ENCODE assay signal across 1 cellular context in genomic region chr17:5373112-5373511, GRCh38.
TF ChIP-seq lines count a peak whose summit lies in the region.

No MANE protein-coding gene starts in this region.

TF ChIP-seq in GM12878, 131 proteins besides CTCF, POLR2A, EP300 and RAD21 (continues in another document):
- TF ChIP-seq CEBPB (IDR thresholded peaks at IDR 0.05; ENCODE audit: borderline replicate concordance in 1 of 2, low read depth in 2 of 2, low read length in 2 of 2) (no peak), TBL1XR1 (IDR thresholded peaks at IDR 0.05; ENCODE audit: low read depth, low read length) (0 out of 2 replicates have a peak, but pooled peaks have one; percentile 37), FOXM1 (IDR thresholded peaks at IDR 0.05; ENCODE audit: low read depth, low read length) (no peak), ESRRA (IDR thresholded peaks at IDR 0.05; ENCODE audit: low read length) (no peak), POLR2AphosphoS5 (IDR thresholded peaks at IDR 0.05; ENCODE audit: low read length) (peak; percentile 55; the same call in 1 of the 2 replicates), BRCA1 (IDR thresholded peaks at IDR 0.05; ENCODE audit: low read depth, low read length) (no peak), IRF5 (IDR thresholded peaks at IDR 0.05; ENCODE audit: borderline replicate concordance) (no peak), MXI1 (IDR thresholded peaks at IDR 0.05; ENCODE audit: low read depth, low read length) (peak; percentile 82), IKZF1 (conservative IDR thresholded peaks at IDR 0.05) (no peak), NFXL1 (IDR thresholded peaks at IDR 0.05; ENCODE audit: borderline replicate concordance) (no peak), CBFB (IDR thresholded peaks at IDR 0.05; ENCODE audit: low read depth) (no peak), SPI1 (IDR thresholded peaks at IDR 0.05; ENCODE audit: borderline replicate concordance, insufficient read depth, low read depth, low read length) (no peak), ZNF207 (IDR thresholded peaks at IDR 0.05; ENCODE audit: borderline replicate concordance) (no peak), SMAD5 (IDR thresholded peaks at IDR 0.05; ENCODE audit: low read depth) (no peak), HDAC6 (IDR thresholded peaks at IDR 0.05; ENCODE audit: unreplicated experiment) (no peak), ZBED1 (IDR thresholded peaks at IDR 0.05; ENCODE audit: borderline replicate concordance) (no peak), TCF3 (IDR thresholded peaks at IDR 0.05; ENCODE audit: borderline replicate concordance, insufficient read depth, low read depth, low read length) (no peak), RB1 (IDR thresholded peaks at IDR 0.05; ENCODE audit: borderline replicate concordance) (no peak), PAX5 (IDR thresholded peaks at IDR 0.05; ENCODE audit: borderline replicate concordance, low read depth, low read length) (no peak), HCFC1 (IDR thresholded peaks at IDR 0.05; ENCODE audit: low read length) (0 out of 2 replicates have a peak, but pooled peaks have one; percentile 25), SRF (IDR thresholded peaks at IDR 0.05; ENCODE audit: low read depth in 2 of 2, low read length in 2 of 2) (no peak), KDM1A (IDR thresholded peaks at IDR 0.05; ENCODE audit: borderline replicate concordance) (no peak), PRDM15 (CRISPR knock-in tag; IDR thresholded peaks at IDR 0.05) (no peak), FOS (IDR thresholded peaks at IDR 0.05; ENCODE audit: borderline replicate concordance, extremely low read depth, insufficient read length) (no peak), EZH2 (IDR thresholded peaks at IDR 0.05; ENCODE audit: borderline replicate concordance, control insufficient read depth, low read depth, low read length) (no peak), ATF2 (IDR thresholded peaks at IDR 0.05; ENCODE audit: low read length) (no peak), FOXK2 (IDR thresholded peaks at IDR 0.05) (peak; percentile 48; the same call in 1 of the 2 replicates), TARDBP (IDR thresholded peaks at IDR 0.05; ENCODE audit: borderline replicate concordance) (no peak), BACH1 (IDR thresholded peaks at IDR 0.05; ENCODE audit: borderline replicate concordance) (no peak), SMARCA5 (IDR thresholded peaks at IDR 0.05) (peak; percentile 20; the same call in 1 of the 2 replicates), BMI1 (IDR thresholded peaks at IDR 0.05; ENCODE audit: borderline replicate concordance) (no peak), ZNF274 (IDR thresholded peaks at IDR 0.05; ENCODE audit: insufficient read depth, insufficient read length) (no peak), TCF7 (IDR thresholded peaks at IDR 0.05; ENCODE audit: borderline replicate concordance) (no peak), KAT2A (conservative IDR thresholded peaks at IDR 0.05; ENCODE audit: control insufficient read depth, low read depth, low read length) (no peak), POU2F2 (IDR thresholded peaks at IDR 0.05; ENCODE audit: borderline replicate concordance, low read depth, low read length) (peak; percentile 16; the same call in 1 of the 3 replicates), MEF2A (IDR thresholded peaks at IDR 0.05; ENCODE audit: insufficient read depth, low read depth, low read length) (peak; percentile 20; the same call in 1 of the 2 replicates), SUZ12 (IDR thresholded peaks at IDR 0.05; ENCODE audit: unreplicated experiment) (no peak), NR2C1 (IDR thresholded peaks at IDR 0.05) (no peak), MYB (IDR thresholded peaks at IDR 0.05; ENCODE audit: borderline replicate concordance, low read depth, low read length) (no peak)
- TF ChIP-seq, protein P1, sequence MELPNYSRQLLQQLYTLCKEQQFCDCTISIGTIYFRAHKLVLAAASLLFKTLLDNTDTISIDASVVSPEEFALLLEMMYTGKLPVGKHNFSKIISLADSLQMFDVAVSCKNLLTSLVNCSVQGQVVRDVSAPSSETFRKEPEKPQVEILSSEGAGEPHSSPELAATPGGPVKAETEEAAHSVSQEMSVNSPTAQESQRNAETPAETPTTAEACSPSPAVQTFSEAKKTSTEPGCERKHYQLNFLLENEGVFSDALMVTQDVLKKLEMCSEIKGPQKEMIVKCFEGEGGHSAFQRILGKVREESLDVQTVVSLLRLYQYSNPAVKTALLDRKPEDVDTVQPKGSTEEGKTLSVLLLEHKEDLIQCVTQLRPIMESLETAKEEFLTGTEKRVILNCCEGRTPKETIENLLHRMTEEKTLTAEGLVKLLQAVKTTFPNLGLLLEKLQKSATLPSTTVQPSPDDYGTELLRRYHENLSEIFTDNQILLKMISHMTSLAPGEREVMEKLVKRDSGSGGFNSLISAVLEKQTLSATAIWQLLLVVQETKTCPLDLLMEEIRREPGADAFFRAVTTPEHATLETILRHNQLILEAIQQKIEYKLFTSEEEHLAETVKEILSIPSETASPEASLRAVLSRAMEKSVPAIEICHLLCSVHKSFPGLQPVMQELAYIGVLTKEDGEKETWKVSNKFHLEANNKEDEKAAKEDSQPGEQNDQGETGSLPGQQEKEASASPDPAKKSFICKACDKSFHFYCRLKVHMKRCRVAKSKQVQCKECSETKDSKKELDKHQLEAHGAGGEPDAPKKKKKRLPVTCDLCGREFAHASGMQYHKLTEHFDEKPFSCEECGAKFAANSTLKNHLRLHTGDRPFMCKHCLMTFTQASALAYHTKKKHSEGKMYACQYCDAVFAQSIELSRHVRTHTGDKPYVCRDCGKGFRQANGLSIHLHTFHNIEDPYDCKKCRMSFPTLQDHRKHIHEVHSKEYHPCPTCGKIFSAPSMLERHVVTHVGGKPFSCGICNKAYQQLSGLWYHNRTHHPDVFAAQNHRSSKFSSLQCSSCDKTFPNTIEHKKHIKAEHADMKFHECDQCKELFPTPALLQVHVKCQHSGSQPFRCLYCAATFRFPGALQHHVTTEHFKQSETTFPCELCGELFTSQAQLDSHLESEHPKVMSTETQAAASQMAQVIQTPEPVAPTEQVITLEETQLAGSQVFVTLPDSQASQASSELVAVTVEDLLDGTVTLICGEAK (IDR thresholded peaks at IDR 0.05; ENCODE audit: borderline replicate concordance): peak; percentile 27; the same call in 1 of the 2 replicates
- TF ChIP-seq, protein P2, sequence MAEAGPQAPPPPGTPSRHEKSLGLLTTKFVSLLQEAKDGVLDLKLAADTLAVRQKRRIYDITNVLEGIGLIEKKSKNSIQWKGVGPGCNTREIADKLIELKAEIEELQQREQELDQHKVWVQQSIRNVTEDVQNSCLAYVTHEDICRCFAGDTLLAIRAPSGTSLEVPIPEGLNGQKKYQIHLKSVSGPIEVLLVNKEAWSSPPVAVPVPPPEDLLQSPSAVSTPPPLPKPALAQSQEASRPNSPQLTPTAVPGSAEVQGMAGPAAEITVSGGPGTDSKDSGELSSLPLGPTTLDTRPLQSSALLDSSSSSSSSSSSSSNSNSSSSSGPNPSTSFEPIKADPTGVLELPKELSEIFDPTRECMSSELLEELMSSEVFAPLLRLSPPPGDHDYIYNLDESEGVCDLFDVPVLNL (IDR thresholded peaks at IDR 0.05; ENCODE audit: low read depth, low read length): no peak
- TF ChIP-seq, protein P3, sequence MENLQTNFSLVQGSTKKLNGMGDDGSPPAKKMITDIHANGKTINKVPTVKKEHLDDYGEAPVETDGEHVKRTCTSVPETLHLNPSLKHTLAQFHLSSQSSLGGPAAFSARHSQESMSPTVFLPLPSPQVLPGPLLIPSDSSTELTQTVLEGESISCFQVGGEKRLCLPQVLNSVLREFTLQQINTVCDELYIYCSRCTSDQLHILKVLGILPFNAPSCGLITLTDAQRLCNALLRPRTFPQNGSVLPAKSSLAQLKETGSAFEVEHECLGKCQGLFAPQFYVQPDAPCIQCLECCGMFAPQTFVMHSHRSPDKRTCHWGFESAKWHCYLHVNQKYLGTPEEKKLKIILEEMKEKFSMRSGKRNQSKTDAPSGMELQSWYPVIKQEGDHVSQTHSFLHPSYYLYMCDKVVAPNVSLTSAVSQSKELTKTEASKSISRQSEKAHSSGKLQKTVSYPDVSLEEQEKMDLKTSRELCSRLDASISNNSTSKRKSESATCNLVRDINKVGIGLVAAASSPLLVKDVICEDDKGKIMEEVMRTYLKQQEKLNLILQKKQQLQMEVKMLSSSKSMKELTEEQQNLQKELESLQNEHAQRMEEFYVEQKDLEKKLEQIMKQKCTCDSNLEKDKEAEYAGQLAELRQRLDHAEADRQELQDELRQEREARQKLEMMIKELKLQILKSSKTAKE (IDR thresholded peaks at IDR 0.05; ENCODE audit: low read depth, poor library complexity, severe bottlenecking): peak; percentile 57
- TF ChIP-seq, protein P4, sequence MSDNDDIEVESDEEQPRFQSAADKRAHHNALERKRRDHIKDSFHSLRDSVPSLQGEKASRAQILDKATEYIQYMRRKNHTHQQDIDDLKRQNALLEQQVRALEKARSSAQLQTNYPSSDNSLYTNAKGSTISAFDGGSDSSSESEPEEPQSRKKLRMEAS (IDR thresholded peaks at IDR 0.05; ENCODE audit: low read depth, low read length): no peak
- TF ChIP-seq, protein P5, sequence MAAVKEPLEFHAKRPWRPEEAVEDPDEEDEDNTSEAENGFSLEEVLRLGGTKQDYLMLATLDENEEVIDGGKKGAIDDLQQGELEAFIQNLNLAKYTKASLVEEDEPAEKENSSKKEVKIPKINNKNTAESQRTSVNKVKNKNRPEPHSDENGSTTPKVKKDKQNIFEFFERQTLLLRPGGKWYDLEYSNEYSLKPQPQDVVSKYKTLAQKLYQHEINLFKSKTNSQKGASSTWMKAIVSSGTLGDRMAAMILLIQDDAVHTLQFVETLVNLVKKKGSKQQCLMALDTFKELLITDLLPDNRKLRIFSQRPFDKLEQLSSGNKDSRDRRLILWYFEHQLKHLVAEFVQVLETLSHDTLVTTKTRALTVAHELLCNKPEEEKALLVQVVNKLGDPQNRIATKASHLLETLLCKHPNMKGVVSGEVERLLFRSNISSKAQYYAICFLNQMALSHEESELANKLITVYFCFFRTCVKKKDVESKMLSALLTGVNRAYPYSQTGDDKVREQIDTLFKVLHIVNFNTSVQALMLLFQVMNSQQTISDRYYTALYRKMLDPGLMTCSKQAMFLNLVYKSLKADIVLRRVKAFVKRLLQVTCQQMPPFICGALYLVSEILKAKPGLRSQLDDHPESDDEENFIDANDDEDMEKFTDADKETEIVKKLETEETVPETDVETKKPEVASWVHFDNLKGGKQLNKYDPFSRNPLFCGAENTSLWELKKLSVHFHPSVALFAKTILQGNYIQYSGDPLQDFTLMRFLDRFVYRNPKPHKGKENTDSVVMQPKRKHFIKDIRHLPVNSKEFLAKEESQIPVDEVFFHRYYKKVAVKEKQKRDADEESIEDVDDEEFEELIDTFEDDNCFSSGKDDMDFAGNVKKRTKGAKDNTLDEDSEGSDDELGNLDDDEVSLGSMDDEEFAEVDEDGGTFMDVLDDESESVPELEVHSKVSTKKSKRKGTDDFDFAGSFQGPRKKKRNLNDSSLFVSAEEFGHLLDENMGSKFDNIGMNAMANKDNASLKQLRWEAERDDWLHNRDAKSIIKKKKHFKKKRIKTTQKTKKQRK (IDR thresholded peaks at IDR 0.05; ENCODE audit: low read depth, low read length): no peak
- TF ChIP-seq, protein P6, sequence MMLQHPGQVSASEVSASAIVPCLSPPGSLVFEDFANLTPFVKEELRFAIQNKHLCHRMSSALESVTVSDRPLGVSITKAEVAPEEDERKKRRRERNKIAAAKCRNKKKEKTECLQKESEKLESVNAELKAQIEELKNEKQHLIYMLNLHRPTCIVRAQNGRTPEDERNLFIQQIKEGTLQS (IDR thresholded peaks at IDR 0.05; ENCODE audit: borderline replicate concordance, extremely low read depth, low read depth, low read length): no peak
